17 cellular contexts compared by ENCODE assay signal in genomic region chr4:76301775-76302162, GRCh38. TPM values are rescaled to one million over a fixed set of nuclear protein-coding genes. Genes with fewer than 3 reads are reported as not detected.
DNase-seq lines count a peak whose midpoint lies in the region; ATAC-seq, FAIRE-seq and TF ChIP-seq lines count a peak whose summit lies in the region.
"Had no signal": no experiment of that assay in that cellular context is flagged by ENCODE, and none has a peak within 500 bp of the region (broad histone marks: within the 10 kb centered on the region; RNA-seq: fewer than 3 reads in every experiment).

No MANE protein-coding gene starts in this region.

- POLR2A ChIA-PET in GM12878 (lab: Charles Lee) = no interaction called here

- H3K4me3 ChIP-seq in right atrium auricular region (no peak overlapping the region), right cardiac atrium (ENCODE audit: low read length) (no peak overlapping the region), GM12878 (no peak overlapping the region), lower lobe of right lung (no peak overlapping the region), urinary bladder (ENCODE audit: low read depth, low read length) (no peak overlapping the region), spleen (no peak overlapping the region)
- H3K4me3 ChIP-seq: thyroid gland had no signal

- no TSS peak for BruUV-seq in GM12878 (replicated peaks; lab: Mats Ljungman, UMichigan)

- no peak overlapping the region for H2AFZ ChIP-seq in GM12878 (ENCODE audit: control insufficient read depth, low read depth, low read length)

- H3K4me1 ChIP-seq in right atrium auricular region (peaks cover 0 to 17% of the 10 kb centered on the region in 2 donors), right cardiac atrium (ENCODE audit: control insufficient read depth, insufficient read depth, low read length) (peaks cover 6% of the 10 kb centered on the region), GM12878 (ENCODE audit: control insufficient read depth, insufficient read depth, low read length) (peaks cover 24% of the 10 kb centered on the region), lower lobe of right lung (peaks cover 22% of the 10 kb centered on the region), urinary bladder (ENCODE audit: insufficient read depth) (no peaks in the 10 kb centered on the region), spleen (peaks cover 0 to 68% (median 14%) of the 10 kb centered on the region in 6 donors)
- H3K4me1 ChIP-seq: thyroid gland had no signal

- no peak for TF ChIP-seq EP300 in GM12878 (IDR thresholded peaks at IDR 0.05; ENCODE audit: borderline replicate concordance in 1 of 2, control insufficient read depth in 1 of 2, low read depth in 2 of 2, low read length in 2 of 2)

- no peaks in the 10 kb centered on the region for H3K79me2 ChIP-seq in GM12878 (ENCODE audit: control insufficient read depth, insufficient read depth, low read length)

- no peaks in the 10 kb centered on the region for H3K27me3 ChIP-seq in right atrium auricular region
- no peaks in the 10 kb centered on the region for H3K27me3 ChIP-seq in right cardiac atrium (ENCODE audit: control insufficient read depth, insufficient read depth)
- peaks cover 5 to 6% of the 10 kb centered on the region in 2 experiments for H3K27me3 ChIP-seq in GM12878 (replicated peaks in 1 of 2; ENCODE audit: control insufficient read depth in 2 of 2, insufficient read depth in 2 of 2, low read length in 1 of 2)
- no peaks in the 10 kb centered on the region for H3K27me3 ChIP-seq in lower lobe of right lung (ENCODE audit: low read depth)
- H3K27me3 ChIP-seq in spleen (replicated peaks in 1 of 7) = peaks cover 0 to 11% (median 0%) of the 10 kb centered on the region in 7 donors
- H3K27me3 ChIP-seq: brain microvascular endothelial cell, thyroid gland had no signal

- H4K20me1 ChIP-seq in GM12878 (ENCODE audit: control insufficient read depth, insufficient read depth) = no peaks in the 10 kb centered on the region

- H3K36me3 ChIP-seq in right atrium auricular region = no peaks in the 10 kb centered on the region
- H3K36me3 ChIP-seq in GM12878 (ENCODE audit: control insufficient read depth in 2 of 2, insufficient read depth in 2 of 2, low read length in 1 of 2) = no peaks in the 10 kb centered on the region
- no peaks in the 10 kb centered on the region for H3K36me3 ChIP-seq in lower lobe of right lung
- no peaks in the 10 kb centered on the region for H3K36me3 ChIP-seq in urinary bladder (ENCODE audit: insufficient read depth)
- no peaks in the 10 kb centered on the region for H3K36me3 ChIP-seq in spleen
- H3K36me3 ChIP-seq: brain microvascular endothelial cell, thyroid gland had no signal

- H3K4me2 ChIP-seq in GM12878 (ENCODE audit: control insufficient read depth, insufficient read depth) = peak overlapping the region; percentile 64

- H3K9me3 ChIP-seq in right atrium auricular region (no peaks in the 10 kb centered on the region), right cardiac atrium (ENCODE audit: control insufficient read depth, low read length) (no peaks in the 10 kb centered on the region), GM12878 (replicated peaks; ENCODE audit: control insufficient read depth, insufficient read depth, low read length) (peaks cover 11% of the 10 kb centered on the region), lower lobe of right lung (peaks cover 9% of the 10 kb centered on the region), spleen (peaks cover 0 to 23% (median 19%) of the 10 kb centered on the region in 8 donors)
- H3K9me3 ChIP-seq: thyroid gland had no signal

- RAD21 ChIA-PET in GM12878 (lab: Charles Lee; ENCODE audit: unreplicated experiment) = interaction anchor here (1.5 kb wide), 1 partner anchor 121 kb away, joined by 4 read pairs; no protein-coding TSS in a partner anchor

- no peak for TF ChIP-seq CTCF in right atrium auricular region (IDR thresholded peaks at IDR 0.05)
- TF ChIP-seq CTCF in GM12878 (IDR thresholded peaks at IDR 0.05 in 2 of 3, conservative IDR thresholded peaks at IDR 0.05 in 1 of 3; ENCODE audit: control insufficient read depth in 2 of 3, extremely low read depth in 1 of 3, insufficient read depth in 1 of 3, low read depth in 3 of 3, low read length in 3 of 3) = no peak
- no peak for TF ChIP-seq CTCF in lower lobe of right lung (IDR thresholded peaks at IDR 0.05)
- no peak for TF ChIP-seq CTCF in spleen (IDR thresholded peaks at IDR 0.05 in 8 of 11, conservative IDR thresholded peaks at IDR 0.05 in 3 of 11)

- no peak overlapping the region for H3K9ac ChIP-seq in GM12878 (ENCODE audit: control insufficient read depth, insufficient read depth, low read length)

- 59% methylated on average over 1 of the region's 1 CpG for WGBS in right cardiac atrium
- 0% methylated on average over 1 of the region's 1 CpG for WGBS in GM12878 (ENCODE audit: insufficient coverage, insufficient replicate concordance, low lambda C conversion rate, missing lambda C conversion rate)
- WGBS in urinary bladder = 40% methylated on average over 1 of the region's 1 CpG
- 47 to 90% (median 72%) methylated on average over 1 of the region's 1 CpG for WGBS in spleen, 5 donors

- CTCF ChIA-PET in GM12878 (lab: Yijun Ruan, JAX) = interaction anchor here (1.9 kb wide), 1 partner anchor 122 kb away, joined by 7 read pairs; no protein-coding TSS in a partner anchor

- TF ChIP-seq POLR2A in GM12878 (IDR thresholded peaks at IDR 0.05; ENCODE audit: low read depth, low read length) = no peak
- TF ChIP-seq POLR2A in spleen (IDR thresholded peaks at IDR 0.05) = no peak

- FAIRE-seq in GM12878 (lab: Jason Lieb, UNC) = no peak

- ATAC-seq in right cardiac atrium (no peak), GM12878 (no peak), lower lobe of right lung (no peak)

- SMC1A ChIA-PET in GM12878 (lab: Charles Lee; ENCODE audit: uncharacterized antibody, unreplicated experiment) = interaction anchor here (0.5 to 1.8 kb wide), 3 partner anchors 76 to 712 kb away, joined by 3 to 5 read pairs (median 5); no protein-coding TSS in a partner anchor

- H3K27ac ChIP-seq in right atrium auricular region (peak overlapping the region; percentile 56 to 79), right cardiac atrium (ENCODE audit: low read length) (no peak overlapping the region), GM12878 (ENCODE audit: control insufficient read depth, insufficient read depth) (no peak overlapping the region), lower lobe of right lung (peak overlapping the region; percentile 32), urinary bladder (ENCODE audit: low read depth) (peak overlapping the region; percentile 29), spleen (peak overlapping the region in 3 of 8 donors; percentile 11 to 20 (median 14))
- H3K27ac ChIP-seq: brain microvascular endothelial cell, thyroid gland had no signal

- intact Hi-C loops in right cardiac atrium (cut with DNase I) = loop anchor here in 2 of 4 donors (10.0 kb wide), 2 partner anchors 87 to 117 kb away; partner anchors contain the start of gene SCARB2 (in 1 of the 2)
- intact Hi-C loops in GM12878 (cut with micrococcal nuclease; ENCODE audit: unreplicated experiment) = loop anchor here (1.0 kb wide), 1 partner anchor 103 kb away; no protein-coding TSS in a partner anchor
- intact Hi-C loops in lower lobe of right lung (cut with DNase I) = no loop called here
- intact Hi-C loops in spleen (cut with DNase I; ENCODE audit: low total_unique reads) = no loop called here

- TF ChIP-seq RAD21 in GM12878 (IDR thresholded peaks at IDR 0.05; ENCODE audit: insufficient read depth, low read depth, low read length) = no peak

- in situ Hi-C loops in GM12878 (cut with MboI) = no loop called here

- DNase-seq in right atrium auricular region (ENCODE audit: low spot score) = no peak
- DNase-seq in right cardiac atrium = no peak
- no peak for DNase-seq in GM12878 (ENCODE audit: low read depth, low spot score)
- DNase-seq in lower lobe of right lung = no peak
- DNase-seq in DMS 273 (lab: John Stamatoyannopoulos, UW; ENCODE audit: unreplicated experiment) = no peak
- DNase-seq in C1 segment of cervical spinal cord (lab: John Stamatoyannopoulos, UW) = no peak
- no peak for DNase-seq in spleen
- DNase-seq: activated gamma-delta T cell, H9, head of caudate nucleus, left ventricle myocardium superior, NCI-H524, T-helper 9 cell, thyroid gland had no signal

RNA-seq across cellular contexts. Expression of gene STBD1, which starts 4.8 kb away (rescaled TPM):
- total RNA-seq in right atrium auricular region (10 to 100 TPM; 25.3 to 28.4 TPM), right cardiac atrium (10 to 100 TPM; 28.5 to 42.6 (median 31.3) TPM), GM12878 (2014; rRNA removed) (not detected in 2 replicates), GM12878 (2014; rRNA removed; fragmentation: Illumina TruSeq; extraction: Trizol) (not detected in 2 replicates), GM12878 (2021) (not detected in 2 replicates), lower lobe of right lung (5.5 TPM), urinary bladder (9.1 TPM), spleen (1 to 10 TPM in 6 of 7 donors, under 1 TPM in 1; 0.79 to 3.1 (median 2.1) TPM)
- polyA plus RNA-seq in right cardiac atrium (33.8 TPM), GM12878 (2011; rRNA removed) (not detected in 2 replicates), GM12878 (2014; fragmentation: Illumina TruSeq; extraction: Trizol) (not detected in 2 replicates), GM12878 (2014; fragmentation: Nextera tagmentation; extraction: Ambion mirVana) (not detected), GM12878 (2014; rRNA removed) (0.04 TPM in 1 of 2 replicates, not detected in the other), GM12878 (2016; fragmentation: Nextera tagmentation; extraction: Ambion mirVana) (under 1 TPM; 0.05 to 0.10 TPM), urinary bladder (22.5 TPM), spleen (under 1 TPM; 0.26 to 0.29 (median 0.26) TPM)
- total RNA-seq in GM12878 (2013; cell fraction: nucleolus; rRNA removed) = not detected in 2 replicates
- 0.17 TPM for polyA plus RNA-seq in GM12878 (2011; ENCODE audit: low read depth)
- polyA plus RNA-seq in GM12878 (2011; cell fraction: cytosol; rRNA removed) = not detected in 2 replicates
- polyA plus RNA-seq in GM12878 (2011; cell fraction: nucleus; rRNA removed) = not detected in 2 replicates
- 0.12 and 0.13 TPM in 2 replicates for polyA plus RNA-seq in GM12878 (2012)
- not detected in 2 replicates for polyA minus RNA-seq in GM12878 (2011; rRNA and poly(A)+ RNA removed)
- polyA minus RNA-seq in GM12878 (2011; cell fraction: cytosol; rRNA and poly(A)+ RNA removed) = not detected in 2 replicates
- not detected in 2 replicates for polyA minus RNA-seq in GM12878 (2011; cell fraction: nucleus; rRNA and poly(A)+ RNA removed)

RNA-seq across cellular contexts. Expression of gene FAM47E, which starts 50.2 kb away (rescaled TPM):
- total RNA-seq in right atrium auricular region (1 to 10 TPM; 1.0 to 2.2 TPM), right cardiac atrium (1 to 10 TPM; 2.6 to 3.3 (median 2.9) TPM), GM12878 (2014; rRNA removed) (not detected in 2 replicates), GM12878 (2014; rRNA removed; fragmentation: Illumina TruSeq; extraction: Trizol) (not detected in 2 replicates), GM12878 (2021) (not detected in 2 replicates), lower lobe of right lung (6.4 TPM), urinary bladder (4.0 TPM), spleen (1 to 10 TPM in 6 of 7 donors, under 1 TPM in 1; 0.66 to 6.2 (median 2.4) TPM)
- polyA plus RNA-seq in right cardiac atrium (4.5 TPM), GM12878 (2011; rRNA removed) (not detected in 2 replicates), GM12878 (2014; fragmentation: Illumina TruSeq; extraction: Trizol) (not detected in 2 replicates), GM12878 (2014; fragmentation: Nextera tagmentation; extraction: Ambion mirVana) (under 1 TPM in 1 of 2 experiments, not detected in 1; 0.03 TPM), GM12878 (2014; rRNA removed) (not detected in 2 replicates), GM12878 (2016; fragmentation: Nextera tagmentation; extraction: Ambion mirVana) (not detected), urinary bladder (1.7 TPM), spleen (1 to 10 TPM; 1.0 to 1.4 (median 1.3) TPM)
- not detected in 2 replicates for total RNA-seq in GM12878 (2013; cell fraction: nucleolus; rRNA removed)
- not detected for polyA plus RNA-seq in GM12878 (2011; ENCODE audit: low read depth)
- polyA plus RNA-seq in GM12878 (2011; cell fraction: cytosol; rRNA removed) = not detected in 2 replicates
- polyA plus RNA-seq in GM12878 (2011; cell fraction: nucleus; rRNA removed) = not detected in 2 replicates
- 0.11 TPM in 1 of 2 replicates, not detected in the other for polyA plus RNA-seq in GM12878 (2012)
- polyA minus RNA-seq in GM12878 (2011; rRNA and poly(A)+ RNA removed) = not detected in 2 replicates
- polyA minus RNA-seq in GM12878 (2011; cell fraction: cytosol; rRNA and poly(A)+ RNA removed) = not detected in 2 replicates
- polyA minus RNA-seq in GM12878 (2011; cell fraction: nucleus; rRNA and poly(A)+ RNA removed) = not detected in 2 replicates
- polyA plus RNA-seq: endothelial cell of umbilical vein had no signal

Comparison
In these comparisons a context has a peak if more than half of its experiments do, and no peak if none do; other contexts are left out.
1. H3K27ac ChIP-seq: peak in right atrium auricular region (2 of 2), lower lobe of right lung (single experiment) and urinary bladder (single experiment); none in right cardiac atrium (single experiment) and GM12878 (single experiment).